In the genomic region with DNA sequence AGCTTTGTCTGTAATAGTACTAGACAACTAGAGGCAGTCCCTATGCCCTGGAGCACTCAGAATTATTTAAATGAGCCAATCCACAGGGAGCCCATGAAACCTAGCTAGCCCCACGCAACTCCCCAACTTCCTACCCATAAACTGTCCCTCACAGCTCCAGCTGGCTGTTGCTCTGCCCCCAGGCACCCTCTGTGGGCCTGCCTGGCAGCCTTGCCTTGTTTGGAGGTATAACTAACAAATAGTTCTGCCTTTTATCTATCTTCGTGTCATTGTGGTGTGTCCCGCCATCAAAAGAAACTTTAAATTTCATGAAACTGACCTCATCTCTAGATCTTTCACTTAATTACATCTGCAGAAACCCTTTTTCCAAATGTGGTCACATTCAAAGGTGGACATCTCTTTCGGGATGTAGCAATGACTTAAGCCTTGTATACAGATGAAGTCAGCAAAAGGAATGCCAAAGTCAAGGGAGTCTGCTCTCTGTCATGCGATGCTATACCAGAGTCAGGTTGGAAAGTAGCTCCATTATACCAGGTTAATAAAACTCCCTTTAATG, we compare ENCODE assay signal across 14 cellular contexts. TPM values are rescaled to one million over a fixed set of nuclear protein-coding genes. Genes with fewer than 3 reads are reported as not detected.
DNase-seq lines count a peak whose midpoint lies in the region; ATAC-seq and TF ChIP-seq lines count a peak whose summit lies in the region.
"Had no signal": no experiment of that assay in that cellular context is flagged by ENCODE, and none has a peak within 500 bp of the region (broad histone marks: within the 10 kb centered on the region; RNA-seq: fewer than 3 reads in every experiment).

No MANE protein-coding gene starts in this region.

- no peaks in the 10 kb centered on the region for H3K4me1 ChIP-seq in A673 (ENCODE audit: insufficient read depth, low read length, poor library complexity, severe bottlenecking)
- H3K4me1 ChIP-seq: BE2C, parathyroid adenoma had no signal

- no peaks in the 10 kb centered on the region for H3K27me3 ChIP-seq in A673 (replicated peaks; ENCODE audit: insufficient read depth, low read depth, low read length, poor library complexity)
- H3K27me3 ChIP-seq: BE2C had no signal

- CTCF ChIA-PET in A673 (lab: Charles Lee), result no interaction called here

- ATAC-seq in SK-N-SH treated with all-trans-retinoic acid at 6 μM for 48 hours, result peak; percentile 65; the same call in 2 of the 3 replicates
- ATAC-seq in GM18517 (IDR thresholded peaks at IDR 0.05; ENCODE audit: unreplicated experiment), result no peak

- H3K36me3 ChIP-seq in A673 (ENCODE audit: insufficient read depth, low read length, poor library complexity, severe bottlenecking), result no peaks in the 10 kb centered on the region
- H3K36me3 ChIP-seq: BE2C, cardiac muscle cell had no signal

- H3K27ac ChIP-seq in A673 (ENCODE audit: low read depth, low read length, poor library complexity, severe bottlenecking), result no peak overlapping the region
- H3K27ac ChIP-seq: cardiac muscle cell, parathyroid adenoma had no signal

- intact Hi-C loops in A673 (cut with micrococcal nuclease; ENCODE audit: unreplicated experiment), result no loop called here

- no peak overlapping the region for H3K4me3 ChIP-seq in A673 (ENCODE audit: low read depth, low read length, poor library complexity, severe bottlenecking)
- no peak overlapping the region for H3K4me3 ChIP-seq in fibroblast of the aortic adventitia (ENCODE audit: low read depth, low read length)
- H3K4me3 ChIP-seq: cardiac muscle cell had no signal

- TF ChIP-seq CTCF in A673 (conservative IDR thresholded peaks at IDR 0.05; ENCODE audit: low read depth, low read length) (no peak), fibroblast of the aortic adventitia (IDR thresholded peaks at IDR 0.05; ENCODE audit: insufficient read depth, low read length) (no peak)

- BruUV-seq in A673 (replicated peaks; lab: Mats Ljungman, UMichigan), result no TSS peak

- no peaks in the 10 kb centered on the region for H3K9me3 ChIP-seq in A673 (ENCODE audit: low read depth, low read length, poor library complexity, severe bottlenecking)
- H3K9me3 ChIP-seq: BE2C had no signal

- POLR2A ChIA-PET in A673 (lab: Charles Lee; ENCODE audit: low non-redundant PET), result no interaction called here

- DNase-seq in A673 (ENCODE audit: low spot score) (peak; percentile 1), H4 (ENCODE audit: low spot score) (peak; percentile 91), fibroblast of the aortic adventitia (ENCODE audit: low read depth) (peak; percentile 84), glomerular visceral epithelial cell (ENCODE audit: extremely low spot score) (no peak), NCI-H2081 (lab: John Stamatoyannopoulos, UW) (no peak), SKM-1 (lab: John Stamatoyannopoulos, UW; ENCODE audit: unreplicated experiment) (no peak)
- DNase-seq: NCI-H2171 treated with DMSO at 0.1 percent for 48 hours had no signal

TF ChIP-seq in SK-N-SH treated with all-trans-retinoic acid at 6 μM for 48 hours, 23 proteins besides CTCF, POLR2A, EP300 and RAD21:
- TF ChIP-seq ZNF8 (CRISPR knock-in tag; IDR thresholded peaks at IDR 0.05) (peak; percentile 60; the same call in 1 of the 2 replicates), ZFP30 (CRISPR knock-in tag; IDR thresholded peaks at IDR 0.05) (no peak)

RNA-seq across cellular contexts. Expression of gene RTP3, which starts 1.8 kb away (rescaled TPM):
- total RNA-seq in A673 (2021), result not detected in 2 replicates
- 0.06 and 0.41 TPM in 2 replicates for total RNA-seq in H4 (2014; rRNA removed; shearing (Covaris generic))
- total RNA-seq in fibroblast of the aortic adventitia (ENCODE audit: low replicate concordance), result not detected in 2 replicates
- total RNA-seq: activated CD4-positive, alpha-beta T cell treated with anti-CD3 and anti-CD28 coated beads, Interleukin-2, amount 10 ng/mL, durations not matched to agents 24 days and 14 days; cardiac muscle cell; T-cell had no signal

RNA-seq across cellular contexts. Expression of gene LTF, which starts 31.3 kb away (rescaled TPM):
- total RNA-seq in A673 (2021) (not detected in 2 replicates), fibroblast of the aortic adventitia (ENCODE audit: low replicate concordance) (not detected in 2 replicates)
- not detected in 2 replicates for total RNA-seq in H4 (2014; rRNA removed; shearing (Covaris generic))
- total RNA-seq: activated CD4-positive, alpha-beta T cell treated with anti-CD3 and anti-CD28 coated beads, Interleukin-2, amount 10 ng/mL, durations not matched to agents 24 days and 14 days; cardiac muscle cell had no signal

Comparison
In these comparisons a context has a peak if more than half of its experiments do, and no peak if none do; other contexts are left out.
1. DNase-seq: peak in A673 (single experiment), H4 (single experiment) and fibroblast of the aortic adventitia (single experiment); none in glomerular visceral epithelial cell (single experiment), NCI-H2081 (0 of 2) and SKM-1 (single experiment).